Comparison of ENCODE assay signal across 18 cellular contexts in the genomic region with DNA sequence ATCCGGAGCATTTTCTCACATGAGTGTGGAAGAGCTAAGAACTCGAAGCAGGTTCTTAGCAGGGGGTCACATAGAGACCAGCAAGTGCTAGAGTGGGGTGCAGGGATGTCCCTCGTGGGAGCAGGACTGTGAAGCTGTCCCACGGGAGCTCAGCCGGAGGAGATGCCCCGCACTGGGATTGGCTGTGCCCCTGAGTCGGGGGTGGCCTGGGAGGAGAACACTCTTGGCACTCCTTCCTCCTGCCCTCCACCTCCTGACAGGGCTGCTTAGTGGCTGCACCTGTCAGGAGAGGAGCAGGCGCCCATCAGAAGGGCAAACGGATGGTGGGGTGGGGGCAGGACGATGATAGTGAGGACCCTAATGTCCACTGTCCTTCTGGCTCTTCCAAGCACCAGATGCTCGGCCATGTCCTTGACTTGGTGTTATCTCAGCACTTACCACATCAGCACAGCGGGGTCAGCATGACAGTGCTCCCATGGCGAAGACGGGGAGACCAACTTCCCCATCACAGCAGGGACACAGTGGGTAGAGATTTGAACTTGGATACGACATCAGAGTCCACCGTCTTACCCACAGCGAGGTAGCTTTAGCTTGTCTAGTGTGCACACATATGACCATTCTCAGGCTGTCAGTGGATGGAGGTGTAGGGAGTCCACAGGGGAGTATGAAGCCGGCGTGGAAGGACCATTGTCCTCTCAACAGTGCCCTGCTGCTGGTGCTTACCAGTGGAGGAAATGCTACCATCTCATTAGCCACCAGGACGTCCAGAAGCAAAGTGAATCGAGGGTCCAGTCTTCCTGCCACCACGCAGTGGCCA.
DNase-seq lines count a peak whose midpoint lies in the region; ATAC-seq, FAIRE-seq and TF ChIP-seq lines count a peak whose summit lies in the region.
"Had no signal": no experiment of that assay in that cellular context is flagged by ENCODE, and none has a peak within 500 bp of the region (broad histone marks: within the 10 kb centered on the region; RNA-seq: fewer than 3 reads in every experiment).

No MANE protein-coding gene starts in this region.

- TF ChIP-seq EP300 in stomach (IDR thresholded peaks at IDR 0.05): no peak

- no peaks in the 10 kb centered on the region for H3K36me3 Mint-ChIP-seq in Caco-2 (ENCODE audit: insufficient read depth, unreplicated experiment)

- peak; percentile 66 for FAIRE-seq in bronchial epithelial cell (lab: Jason Lieb, UNC)
- FAIRE-seq: A204.1, H54 had no signal

- no TSS peak for BruUV-seq in Caco-2 (replicated peaks; lab: Mats Ljungman, UMichigan)

- no peak for TF ChIP-seq CTCF in Caco-2 (IDR thresholded peaks at IDR 0.05; ENCODE audit: insufficient read depth in 1 of 2, low read depth in 1 of 2, low read length in 1 of 2, severe bottlenecking in 1 of 2, unreplicated experiment in 1 of 2)
- TF ChIP-seq CTCF in bronchial epithelial cell (IDR thresholded peaks at IDR 0.05; ENCODE audit: insufficient read depth, low read length, severe bottlenecking): no peak
- no peak for TF ChIP-seq CTCF in stomach (IDR thresholded peaks at IDR 0.05)
- no peak for TF ChIP-seq CTCF in tibial artery (IDR thresholded peaks at IDR 0.05)

- no peak overlapping the region for H3K4me3 Mint-ChIP-seq in Caco-2 (ENCODE audit: unreplicated experiment)
- H3K4me3 Mint-ChIP-seq: CD4-positive, alpha-beta T cell; GM23338 had no signal

- peaks cover 21% of the 10 kb centered on the region for H3K4me1 Mint-ChIP-seq in Caco-2 (ENCODE audit: low read depth, unreplicated experiment)
- H3K4me1 Mint-ChIP-seq: GM23338 had no signal

- DNase-seq in Caco-2 (peak in 1 of 2 experiments; percentile 21), bronchial epithelial cell (ENCODE audit: low read depth) (no peak), stomach (no peak), activated T-cell treated with anti-CD3 and anti-CD28 coated beads for 4 hours (no peak), tibial artery (no peak), NCI-H526 treated with DMSO at 0.1 percent for 48 hours (lab: John Stamatoyannopoulos, UW) (no peak)
- DNase-seq: AML-193; CD4-positive, alpha-beta T cell; DMS79 treated with DMSO at 0.1 percent for 48 hours; GF-D8; HCEC 1CT had no signal

- H3K27ac Mint-ChIP-seq in Caco-2 (ENCODE audit: unreplicated experiment): peak overlapping the region; percentile 61
- H3K27ac Mint-ChIP-seq: CD4-positive, alpha-beta T cell; GM23338 had no signal

- H3K27me3 ChIP-seq in Caco-2 (replicated peaks; ENCODE audit: control insufficient read depth, insufficient read depth, low read length): no peaks in the 10 kb centered on the region
- H3K27me3 ChIP-seq in bronchial epithelial cell (ENCODE audit: control insufficient read depth, insufficient read depth, low read length): peaks cover 7% of the 10 kb centered on the region
- no peaks in the 10 kb centered on the region for H3K27me3 ChIP-seq in mucosa of stomach (ENCODE audit: control insufficient read depth, insufficient read depth, low read length)
- no peaks in the 10 kb centered on the region for H3K27me3 ChIP-seq in stomach
- H3K27me3 ChIP-seq in tibial artery: peaks cover 0 to 3% of the 10 kb centered on the region in 2 donors

- no peak for ATAC-seq in HG02588 (IDR thresholded peaks at IDR 0.05; ENCODE audit: unreplicated experiment)

- POLR2A ChIA-PET in Caco-2 (lab: Charles Lee): no interaction called here

- CTCF ChIA-PET in Caco-2 (lab: Charles Lee): no interaction called here

- H3K9me3 ChIP-seq in Caco-2: no peaks in the 10 kb centered on the region
- H3K9me3 ChIP-seq in mucosa of stomach (ENCODE audit: control insufficient read depth, low read length): no peaks in the 10 kb centered on the region
- H3K9me3 ChIP-seq in stomach: no peaks in the 10 kb centered on the region
- H3K9me3 ChIP-seq in tibial artery: no peaks in the 10 kb centered on the region

- H3K4me3 ChIP-seq in Caco-2 (ENCODE audit: low read depth, low read length): no peak overlapping the region
- H3K4me3 ChIP-seq in bronchial epithelial cell (ENCODE audit: low read depth, low read length): no peak overlapping the region
- no peak overlapping the region for H3K4me3 ChIP-seq in mucosa of stomach (ENCODE audit: low read length)
- H3K4me3 ChIP-seq in stomach: no peak overlapping the region
- no peak overlapping the region for H3K4me3 ChIP-seq in tibial artery
- H3K4me3 ChIP-seq: GM23338 had no signal

- H3K4me1 ChIP-seq in Caco-2: peaks cover 13% of the 10 kb centered on the region
- peaks cover 71% of the 10 kb centered on the region for H3K4me1 ChIP-seq in mucosa of stomach (ENCODE audit: control insufficient read depth, insufficient read depth, low read length)
- H3K4me1 ChIP-seq in stomach: peaks cover 15 to 34% (median 26%) of the 10 kb centered on the region in 4 donors
- no peaks in the 10 kb centered on the region for H3K4me1 ChIP-seq in tibial artery

- H3K27me3 Mint-ChIP-seq in Caco-2 (ENCODE audit: insufficient read depth, unreplicated experiment): no peaks in the 10 kb centered on the region

- WGBS in stomach, 5 donors: 82 to 90% (median 86%) methylated on average over 19 to 22 of the region's 22 CpGs

- H3K9ac ChIP-seq in mucosa of stomach (ENCODE audit: low read length): peak overlapping the region; percentile 27
- H3K9ac ChIP-seq: KMS-11 had no signal

- no peak for TF ChIP-seq POLR2A in stomach (IDR thresholded peaks at IDR 0.05)

- peaks cover 10% of the 10 kb centered on the region for H3K9me3 Mint-ChIP-seq in Caco-2 (ENCODE audit: unreplicated experiment)
- H3K9me3 Mint-ChIP-seq: CD4-positive, alpha-beta T cell; GM23338 had no signal

- intact Hi-C loops in Caco-2 (cut with micrococcal nuclease; ENCODE audit: unreplicated experiment): loop anchor here (1.0 kb wide), 1 partner anchor 139 kb away; no protein-coding TSS in a partner anchor
- intact Hi-C loops in stomach (cut with DNase I; ENCODE audit: low total_unique reads): no loop called here
- intact Hi-C loops in tibial artery (cut with DNase I; ENCODE audit: low total_unique reads): no loop called here

- H3K36me3 ChIP-seq in Caco-2 (ENCODE audit: control insufficient read depth, insufficient read depth, low read length) (no peaks in the 10 kb centered on the region), bronchial epithelial cell (ENCODE audit: control insufficient read depth, insufficient read depth, low read length) (no peaks in the 10 kb centered on the region), mucosa of stomach (ENCODE audit: control insufficient read depth, insufficient read depth, low read length) (no peaks in the 10 kb centered on the region), stomach (no peaks in the 10 kb centered on the region), tibial artery (no peaks in the 10 kb centered on the region)

- H3K27ac ChIP-seq in stomach (peak overlapping the region; percentile 83 to 89 (median 87)), tibial artery (no peak overlapping the region)
- H3K27ac ChIP-seq: C4-2B, KMS-11 had no signal

Comparison
In these comparisons a context has a peak if more than half of its experiments do, and no peak if none do; other contexts are left out.
1. H3K27ac ChIP-seq: peak in stomach (5 of 5); none in tibial artery (0 of 2).